8 cellular contexts compared by ENCODE assay signal in the genomic region with DNA sequence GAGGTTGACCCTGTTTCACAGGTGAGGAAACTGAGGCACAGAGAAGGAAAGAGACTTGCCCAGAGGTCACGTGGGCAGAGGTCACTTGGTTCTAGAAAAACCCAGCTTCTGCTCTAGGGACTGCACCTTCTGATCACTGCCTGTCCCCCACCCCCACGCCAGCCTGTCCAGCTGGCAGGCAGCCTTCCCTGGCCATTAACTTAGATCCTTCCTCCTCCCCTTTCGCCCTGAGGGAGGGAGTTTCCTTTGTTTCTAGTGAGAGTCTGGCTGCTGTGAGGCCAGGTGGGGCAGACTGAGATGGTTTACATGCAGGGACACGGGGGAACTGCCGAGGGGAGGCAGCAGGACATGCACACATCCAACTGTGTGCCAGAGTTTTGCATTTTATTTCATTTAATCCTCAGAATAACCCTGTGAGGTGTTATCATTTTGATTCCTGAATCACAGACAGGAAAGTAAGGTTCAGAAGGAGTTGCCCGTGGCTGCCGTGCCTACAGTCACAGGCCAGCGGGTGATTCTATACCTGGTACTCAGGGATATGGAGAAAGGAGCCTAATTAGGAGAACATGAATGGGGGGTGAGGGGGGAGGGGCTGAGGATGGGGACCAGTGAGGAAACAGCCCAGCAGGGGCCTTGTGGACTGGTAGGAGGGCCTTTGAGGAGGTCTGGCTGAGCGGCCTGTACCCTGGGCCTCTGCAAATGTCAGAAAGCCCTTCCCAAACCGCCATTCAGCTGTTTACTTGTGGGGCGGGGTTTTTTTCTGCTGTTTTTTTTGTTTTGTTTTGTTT. TPM values are rescaled to one million over a fixed set of nuclear protein-coding genes. Genes with fewer than 3 reads are reported as not detected.
A peak's percentile ranks its signal among the peaks of the same experiment; 100 is the strongest.
DNase-seq lines count a peak whose midpoint lies in the region; ATAC-seq and TF ChIP-seq lines count a peak whose summit lies in the region.

No MANE protein-coding gene starts in this region.

- H3K36me3 ChIP-seq in HUES48 (ENCODE audit: control insufficient read depth, insufficient read depth, low read length) (peaks cover 9% of the 10 kb centered on the region), esophagus squamous epithelium (peaks cover 0 to 10% (median 0%) of the 10 kb centered on the region in 3 donors), psoas muscle (ENCODE audit: insufficient read depth in 1 of 2, low read depth in 1 of 2) (no peaks in the 10 kb centered on the region)

- H3K27me3 ChIP-seq in HUES48 (ENCODE audit: control insufficient read depth, insufficient read depth, low read length) (peaks cover 13% of the 10 kb centered on the region), esophagus squamous epithelium (peaks cover 0 to 32% (median 0%) of the 10 kb centered on the region in 4 donors), psoas muscle (ENCODE audit: insufficient read depth in 3 of 3, low read length in 2 of 3) (peaks cover 0 to 45% (median 8%) of the 10 kb centered on the region in 3 donors)

- intact Hi-C loops in esophagus squamous epithelium (cut with DNase I) = no loop called here
- intact Hi-C loops in psoas muscle (cut with DNase I) = no loop called here

- no peak overlapping the region for H3K27ac Mint-ChIP-seq in chondrocyte (ENCODE audit: unreplicated experiment)

- H3K36me3 Mint-ChIP-seq in chondrocyte (ENCODE audit: low read depth) = no peaks in the 10 kb centered on the region

- no peak for TF ChIP-seq POLR2A in esophagus squamous epithelium (IDR thresholded peaks at IDR 0.05)

- H3K27ac ChIP-seq in HUES48 (ENCODE audit: low read depth, low read length) (peak overlapping the region; percentile 84), esophagus squamous epithelium (peak overlapping the region; percentile 35 to 95 (median 94)), psoas muscle (no peak overlapping the region)

- peak; percentile 86 for DNase-seq in NCI-H82 (lab: John Stamatoyannopoulos, UW)
- no peak for DNase-seq in esophagus squamous epithelium (lab: John Stamatoyannopoulos, UW)
- DNase-seq in renal cortical epithelial cell (ENCODE audit: low read depth) = peak; percentile 88
- no peak for DNase-seq in omental fat pad (ENCODE audit: low spot score)
- DNase-seq in psoas muscle = no peak
- DNase-seq in chondrocyte (ENCODE audit: low spot score) = no peak

- peaks cover 2% of the 10 kb centered on the region for H3K27me3 Mint-ChIP-seq in chondrocyte (ENCODE audit: low read depth)

- H3K4me3 ChIP-seq in HUES48 (ENCODE audit: low read depth, low read length) (peak overlapping the region; percentile 50), esophagus squamous epithelium (peak overlapping the region in 3 of 4 donors; percentile 56 to 73 (median 70)), psoas muscle (no peak overlapping the region)

- ATAC-seq in GM19452 (IDR thresholded peaks at IDR 0.05; ENCODE audit: unreplicated experiment) (no peak), omental fat pad (ENCODE audit: low FRiP score) (no peak), psoas muscle (no peak)

- peaks cover 63% of the 10 kb centered on the region for H3K4me1 ChIP-seq in HUES48 (ENCODE audit: control insufficient read depth, insufficient read depth, low read length)
- peaks cover 25 to 94% (median 44%) of the 10 kb centered on the region in 3 donors for H3K4me1 ChIP-seq in esophagus squamous epithelium
- no peaks in the 10 kb centered on the region for H3K4me1 ChIP-seq in psoas muscle

- H3K9me3 ChIP-seq in HUES48 (ENCODE audit: control insufficient read depth, insufficient read depth, low read length) (no peaks in the 10 kb centered on the region), esophagus squamous epithelium (no peaks in the 10 kb centered on the region), psoas muscle (no peaks in the 10 kb centered on the region)

- H3K9me3 Mint-ChIP-seq in chondrocyte (ENCODE audit: low read depth) = no peaks in the 10 kb centered on the region

- H3K4me3 Mint-ChIP-seq in chondrocyte (ENCODE audit: unreplicated experiment) = no peak overlapping the region

- peaks cover 25% of the 10 kb centered on the region for H3K4me1 Mint-ChIP-seq in chondrocyte (ENCODE audit: low read depth)

- H3K9ac ChIP-seq in HUES48 (ENCODE audit: low read depth, low read length) = peak overlapping the region; percentile 32; the same call in 1 of the 2 replicates

- TF ChIP-seq CTCF in esophagus squamous epithelium (IDR thresholded peaks at IDR 0.05) (no peak), omental fat pad (IDR thresholded peaks at IDR 0.05) (no peak), psoas muscle (IDR thresholded peaks at IDR 0.05) (no peak), chondrocyte (IDR thresholded peaks at IDR 0.05) (no peak)

- WGBS in esophagus squamous epithelium, 2 donors = 40 to 49% methylated on average over 4 to 6 of the region's 11 CpGs
- WGBS in psoas muscle, 3 donors = 63 to 75% (median 73%) methylated on average over 11 of the region's 11 CpGs

RNA-seq across cellular contexts. Expression of a gene that starts 3.4 kb away (rescaled TPM):
- total RNA-seq in esophagus squamous epithelium (10 to 100 TPM; 25.5 to 39.2 (median 29.6) TPM), renal cortical epithelial cell (4.3 and 4.6 TPM in 2 replicates), omental fat pad (under 1 TPM; 0.37 to 0.84 (median 0.57) TPM), psoas muscle (under 1 TPM in 3 of 4 donors, not detected in 1; 0.04 to 0.10 (median 0.09) TPM), chondrocyte (0.22 TPM in 1 of 3 replicates, not detected in the others)
- under 1 TPM; under 0.01 to 0.01 (median 0.01) TPM for polyA plus RNA-seq in psoas muscle

RNA-seq across cellular contexts. Expression of a gene that starts 37.9 kb away (rescaled TPM):
- not detected for total RNA-seq in esophagus squamous epithelium
- not detected in 2 replicates for total RNA-seq in renal cortical epithelial cell
- total RNA-seq in omental fat pad = not detected
- not detected for total RNA-seq in psoas muscle
- not detected for polyA plus RNA-seq in psoas muscle
- not detected in 3 replicates for total RNA-seq in chondrocyte

Comparison
In these comparisons a context has a peak if more than half of its experiments do, and no peak if none do; other contexts are left out.
1. DNase-seq: peak in NCI-H82 (single experiment) and renal cortical epithelial cell (single experiment); none in esophagus squamous epithelium (single experiment), omental fat pad (single experiment), psoas muscle (0 of 2) and chondrocyte (single experiment).